9 cellular contexts compared by ENCODE assay signal in genomic region chr11:110295086-110295485, GRCh38. TPM values are rescaled to one million over a fixed set of nuclear protein-coding genes. Genes with fewer than 3 reads are reported as not detected.
A peak's percentile ranks its signal among the peaks of the same experiment; 100 is the strongest.
DNase-seq lines count a peak whose midpoint lies in the region; ATAC-seq, FAIRE-seq and TF ChIP-seq lines count a peak whose summit lies in the region.
"Had no signal": no experiment of that assay in that cellular context is flagged by ENCODE, and none has a peak within 500 bp of the region (broad histone marks: within the 10 kb centered on the region; RNA-seq: fewer than 3 reads in every experiment).

No MANE protein-coding gene starts in this region.

- no peaks in the 10 kb centered on the region for H3K9me3 ChIP-seq in lower lobe of right lung
- H3K9me3 ChIP-seq in upper lobe of right lung: no peaks in the 10 kb centered on the region

- H3K9me3 Mint-ChIP-seq in activated naive CD4-positive, alpha-beta T cell treated with anti-CD3 and anti-CD28 coated beads, Interleukin-2, amount 50 U/mL, for 24 hours: no peaks in the 10 kb centered on the region

- no peak for ATAC-seq in lower lobe of right lung
- no peak for ATAC-seq in upper lobe of right lung

- H3K4me1 ChIP-seq in lower lobe of right lung (peaks cover 53% of the 10 kb centered on the region), upper lobe of right lung (peaks cover 30% of the 10 kb centered on the region)

- H3K36me3 ChIP-seq in lower lobe of right lung (no peaks in the 10 kb centered on the region), upper lobe of right lung (no peaks in the 10 kb centered on the region)

- TF ChIP-seq CTCF in astrocyte of the spinal cord (IDR thresholded peaks at IDR 0.05; ENCODE audit: low read depth, low read length): no peak
- no peak for TF ChIP-seq CTCF in lower lobe of right lung (IDR thresholded peaks at IDR 0.05)
- no peak for TF ChIP-seq CTCF in upper lobe of right lung (IDR thresholded peaks at IDR 0.05)
- no peak for TF ChIP-seq CTCF in D721Med (IDR thresholded peaks at IDR 0.05; ENCODE audit: insufficient read depth, missing control alignments)

- H3K27ac ChIP-seq in lower lobe of right lung: peak overlapping the region; percentile 95
- peak overlapping the region; percentile 93 for H3K27ac ChIP-seq in upper lobe of right lung

- intact Hi-C loops in lower lobe of right lung (cut with DNase I): no loop called here
- intact Hi-C loops in upper lobe of right lung (cut with DNase I): no loop called here

- H3K4me1 Mint-ChIP-seq in activated naive CD4-positive, alpha-beta T cell treated with anti-CD3 and anti-CD28 coated beads, Interleukin-2, amount 50 U/mL, for 24 hours: peaks cover 49% of the 10 kb centered on the region

- in situ Hi-C loops in astrocyte of the spinal cord (cut with HindIII; ENCODE audit: low sequenced_read_pairs): no loop called here

- no peaks in the 10 kb centered on the region for H3K27me3 Mint-ChIP-seq in activated naive CD4-positive, alpha-beta T cell treated with anti-CD3 and anti-CD28 coated beads, Interleukin-2, amount 50 U/mL, for 24 hours

- FAIRE-seq in D721Med (lab: Jason Lieb, UNC) (no peak), urothelium cell line (lab: Jason Lieb, UNC) (no peak)
- FAIRE-seq: G401.6 had no signal

- H3K27ac Mint-ChIP-seq in activated naive CD4-positive, alpha-beta T cell treated with anti-CD3 and anti-CD28 coated beads, Interleukin-2, amount 50 U/mL, for 24 hours: no peak overlapping the region

- H3K36me3 Mint-ChIP-seq in activated naive CD4-positive, alpha-beta T cell treated with anti-CD3 and anti-CD28 coated beads, Interleukin-2, amount 50 U/mL, for 24 hours: peaks cover 2% of the 10 kb centered on the region

- peak overlapping the region; percentile 79 for H3K4me3 ChIP-seq in astrocyte of the spinal cord (ENCODE audit: low read depth, low read length)
- peak overlapping the region; percentile 95 for H3K4me3 ChIP-seq in lower lobe of right lung
- peak overlapping the region; percentile 93 for H3K4me3 ChIP-seq in upper lobe of right lung

- DNase-seq in activated naive CD4-positive, alpha-beta T cell treated with Interleukin-2 at 50 U/mL for 16 hours: no peak
- DNase-seq in astrocyte of the spinal cord (ENCODE audit: low read depth, low spot score) (no peak), lower lobe of right lung (no peak), upper lobe of right lung (no peak), D721Med (ENCODE audit: insufficient read length, low spot score) (no peak), germinal center (ENCODE audit: low spot score) (no peak), urothelium cell line (ENCODE audit: low spot score) (no peak)

- H3K27me3 ChIP-seq in lower lobe of right lung (ENCODE audit: low read depth): no peaks in the 10 kb centered on the region
- H3K27me3 ChIP-seq in upper lobe of right lung: no peaks in the 10 kb centered on the region

- H3K4me3 Mint-ChIP-seq in activated naive CD4-positive, alpha-beta T cell treated with anti-CD3 and anti-CD28 coated beads, Interleukin-2, amount 50 U/mL, for 24 hours: peak overlapping the region; percentile 94

RNA-seq across cellular contexts. Expression of gene RDX, which starts 1.3 kb away (rescaled TPM):
- 152 TPM for total RNA-seq in lower lobe of right lung
- 146 TPM for total RNA-seq in upper lobe of right lung
